In genomic region chr3:152268501-152269422, GRCh38 we compare ENCODE assay signal across 8 cellular contexts. TPM values are rescaled to one million over a fixed set of nuclear protein-coding genes. Genes with fewer than 3 reads are reported as not detected.
A peak's percentile ranks its signal among the peaks of the same experiment; 100 is the strongest.
DNase-seq lines count a peak whose midpoint lies in the region; ATAC-seq and TF ChIP-seq lines count a peak whose summit lies in the region.

A gene with protein sequence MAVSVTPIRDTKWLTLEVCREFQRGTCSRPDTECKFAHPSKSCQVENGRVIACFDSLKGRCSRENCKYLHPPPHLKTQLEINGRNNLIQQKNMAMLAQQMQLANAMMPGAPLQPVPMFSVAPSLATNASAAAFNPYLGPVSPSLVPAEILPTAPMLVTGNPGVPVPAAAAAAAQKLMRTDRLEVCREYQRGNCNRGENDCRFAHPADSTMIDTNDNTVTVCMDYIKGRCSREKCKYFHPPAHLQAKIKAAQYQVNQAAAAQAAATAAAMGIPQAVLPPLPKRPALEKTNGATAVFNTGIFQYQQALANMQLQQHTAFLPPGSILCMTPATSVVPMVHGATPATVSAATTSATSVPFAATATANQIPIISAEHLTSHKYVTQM (plus strand): TSS chr3:152268929. CDS start chr3:152300194, 31,265 bp downstream.

- H3K27ac ChIP-seq in heart right ventricle (peak within 1 kb of the TSS; percentile 95 to 100 (median 98)), upper lobe of left lung (peak within 1 kb of the TSS; percentile 97 to 100 (median 98))

- WGBS in heart right ventricle, 2 donors, result 0 to 1% methylated on average over 84 to 89 of the region's 89 CpGs
- WGBS in upper lobe of left lung, 2 donors, result 0% methylated on average over 38 to 77 of the region's 89 CpGs

- H3K9me3 ChIP-seq in heart right ventricle (no peaks in the 10 kb centered on the region), upper lobe of left lung (no peaks in the 10 kb centered on the region)

- H3K4me3 ChIP-seq in heart right ventricle (peak within 1 kb of the TSS; percentile 66 to 97 (median 81)), upper lobe of left lung (peak within 1 kb of the TSS; percentile 68 to 86 (median 77))

- H3K36me3 ChIP-seq in heart right ventricle (no peaks in the 10 kb centered on the region), upper lobe of left lung (no peaks in the 10 kb centered on the region)

- in situ Hi-C loops in GM13976 (cut with MboI; ENCODE audit: low sequenced_read_pairs, unreplicated experiment), result no loop called here

- TF ChIP-seq POLR2A in upper lobe of left lung (IDR thresholded peaks at IDR 0.05), result peak; percentile 60 to 81 (median 70)

- H3K4me1 Mint-ChIP-seq in T-helper 1 cell treated with Interleukin-12 subunit alpha and Interleukin-12 subunit beta and Interleukin-4 antibody, amounts not matched to agents 30 μg/mL and 1 μg/mL, for 36 hours (ENCODE audit: low read depth), result peaks cover 53% of the 10 kb centered on the region

- H3K4me1 ChIP-seq in heart right ventricle, result peaks cover 9 to 74% (median 57%) of the 10 kb centered on the region in 9 donors
- peaks cover 40 to 51% (median 44%) of the 10 kb centered on the region in 4 donors for H3K4me1 ChIP-seq in upper lobe of left lung

- peak; percentile 77 for DNase-seq in GM13976 (ENCODE audit: low spot score)
- peak; percentile 80 for DNase-seq in NCI-H146 treated with DMSO at 0.1 percent for 48 hours (lab: John Stamatoyannopoulos, UW; ENCODE audit: unreplicated experiment)
- DNase-seq in amniotic epithelial cell (ENCODE audit: low read depth), result peak; percentile 69
- DNase-seq in heart right ventricle, result peak; percentile 82 to 85
- peak; percentile 92 for DNase-seq in posterior vena cava (ENCODE audit: low spot score)
- peak; percentile 92 to 95 for DNase-seq in upper lobe of left lung

- H3K4me3 Mint-ChIP-seq in T-helper 1 cell treated with Interleukin-12 subunit alpha and Interleukin-12 subunit beta and Interleukin-4 antibody, amounts not matched to agents 30 μg/mL and 1 μg/mL, for 36 hours, result peak within 1 kb of the TSS; percentile 92

- TF ChIP-seq CTCF in GM13976 (IDR thresholded peaks at IDR 0.05; ENCODE audit: borderline replicate concordance, control extremely low read depth, extremely low read depth, insufficient read depth, missing control alignments) (no peak), heart right ventricle (IDR thresholded peaks at IDR 0.05) (peak in 1 of 9 donors; percentile 13), upper lobe of left lung (IDR thresholded peaks at IDR 0.05) (peak in 3 of 6 experiments; percentile 5 to 27 (median 26))

- ATAC-seq in HG02840 (IDR thresholded peaks at IDR 0.05; ENCODE audit: low FRiP score, unreplicated experiment) (peak; percentile 51), heart right ventricle (peak; percentile 72 to 89 (median 80)), upper lobe of left lung (ENCODE audit: low FRiP score in 2 of 2) (peak; percentile 84 to 85)

- no peaks in the 10 kb centered on the region for H3K9me3 Mint-ChIP-seq in T-helper 1 cell treated with Interleukin-12 subunit alpha and Interleukin-12 subunit beta and Interleukin-4 antibody, amounts not matched to agents 30 μg/mL and 1 μg/mL, for 36 hours

- H3K27ac Mint-ChIP-seq in T-helper 1 cell treated with Interleukin-12 subunit alpha and Interleukin-12 subunit beta and Interleukin-4 antibody, amounts not matched to agents 30 μg/mL and 1 μg/mL, for 36 hours, result peak within 1 kb of the TSS; percentile 96

- H3K27me3 Mint-ChIP-seq in T-helper 1 cell treated with Interleukin-12 subunit alpha and Interleukin-12 subunit beta and Interleukin-4 antibody, amounts not matched to agents 30 μg/mL and 1 μg/mL, for 36 hours (ENCODE audit: low read depth), result no peaks in the 10 kb centered on the region

- TF ChIP-seq EP300 in upper lobe of left lung (IDR thresholded peaks at IDR 0.05), result no peak

- H3K27me3 ChIP-seq in heart right ventricle, result no peaks in the 10 kb centered on the region
- no peaks in the 10 kb centered on the region for H3K27me3 ChIP-seq in upper lobe of left lung

- intact Hi-C loops in heart right ventricle (cut with DNase I) (loop anchor here in 8 of 10 donors (1.0 to 10.0 kb wide), 11 partner anchors 32 to 1766 kb away; no protein-coding TSS in a partner anchor), posterior vena cava (cut with DNase I) (loop anchor here (10.0 kb wide), 4 partner anchors 54 to 194 kb away; no protein-coding TSS in a partner anchor)

- H3K36me3 Mint-ChIP-seq in T-helper 1 cell treated with Interleukin-12 subunit alpha and Interleukin-12 subunit beta and Interleukin-4 antibody, amounts not matched to agents 30 μg/mL and 1 μg/mL, for 36 hours (ENCODE audit: low read depth), result peaks cover 34% of the 10 kb centered on the region

RNA-seq across cellular contexts. Expression of the gene that starts here (rescaled TPM):
- total RNA-seq in heart right ventricle, result 100 to 1,000 TPM; 173 to 236 (median 190) TPM
- polyA plus RNA-seq in heart right ventricle, result 10 to 100 TPM; 33.1 to 55.9 TPM
- total RNA-seq in posterior vena cava, result 100 to 1,000 TPM; 393 to 453 TPM
- 100 to 1,000 TPM; 231 to 506 (median 357) TPM for total RNA-seq in upper lobe of left lung

Comparison
In these comparisons a context has a peak if more than half of its experiments do, and no peak if none do; other contexts are left out.
1. Peak in every context shown above with its lines: DNase-seq, ATAC-seq, H3K4me3 ChIP-seq and H3K27ac ChIP-seq.